Comparison of ENCODE assay signal across 9 cellular contexts in genomic region chr3:141366285-141367037, GRCh38. TPM values are rescaled to one million over a fixed set of nuclear protein-coding genes. Genes with fewer than 3 reads are reported as not detected.
DNase-seq lines count a peak whose midpoint lies in the region; ATAC-seq and TF ChIP-seq lines count a peak whose summit lies in the region.
"Had no signal": no experiment of that assay in that cellular context is flagged by ENCODE, and none has a peak within 500 bp of the region (broad histone marks: within the 10 kb centered on the region; RNA-seq: fewer than 3 reads in every experiment).

No MANE protein-coding gene starts in this region.

- peaks cover 4% of the 10 kb centered on the region for H3K27me3 Mint-ChIP-seq in stimulated activated naive CD8-positive, alpha-beta T cell treated with anti-CD3 and anti-CD28 coated beads, Interleukin-15, Interleukin-2, amounts not matched to agents 100 ng/mL and 50 ng/mL, for 24 hours

- no peak overlapping the region for H3K4me3 Mint-ChIP-seq in stimulated activated naive CD8-positive, alpha-beta T cell treated with anti-CD3 and anti-CD28 coated beads, Interleukin-15, Interleukin-2, amounts not matched to agents 100 ng/mL and 50 ng/mL, for 24 hours
- H3K4me3 Mint-ChIP-seq: activated naive CD8-positive, alpha-beta T cell treated with anti-CD3 and anti-CD28 coated beads, Interleukin-2, amount 10 ng/mL, durations not matched to agents 7 days and 5 days had no signal

- DNase-seq in stimulated activated naive CD8-positive, alpha-beta T cell treated with anti-CD3 and anti-CD28 coated beads, Interleukin-15, Interleukin-2, amounts not matched to agents 100 U/mL and 50 U/mL, for 24 hours, result no peak
- peak in 2 of 3 donors; percentile 38 to 61 for DNase-seq in mucosa of descending colon
- DNase-seq in NCI-H82 treated with DMSO at 0.1 percent for 48 hours (lab: John Stamatoyannopoulos, UW; ENCODE audit: unreplicated experiment), result no peak
- DNase-seq in NCI-H2107 treated with DMSO at 0.1 percent for 48 hours (lab: John Stamatoyannopoulos, UW; ENCODE audit: unreplicated experiment), result no peak
- DNase-seq: activated naive CD8-positive, alpha-beta T cell treated with anti-CD3 and anti-CD28 coated beads, Interleukin-2, amount 10 ng/mL, durations not matched to agents 7 days and 5 days had no signal

- no peaks in the 10 kb centered on the region for H3K36me3 Mint-ChIP-seq in stimulated activated naive CD8-positive, alpha-beta T cell treated with anti-CD3 and anti-CD28 coated beads, Interleukin-15, Interleukin-2, amounts not matched to agents 100 ng/mL and 50 ng/mL, for 24 hours (ENCODE audit: low read depth)

- peaks cover 26% of the 10 kb centered on the region for H3K4me1 Mint-ChIP-seq in stimulated activated naive CD8-positive, alpha-beta T cell treated with anti-CD3 and anti-CD28 coated beads, Interleukin-15, Interleukin-2, amounts not matched to agents 100 ng/mL and 50 ng/mL, for 24 hours (ENCODE audit: low read depth)

- H3K27ac Mint-ChIP-seq in stimulated activated naive CD8-positive, alpha-beta T cell treated with anti-CD3 and anti-CD28 coated beads, Interleukin-15, Interleukin-2, amounts not matched to agents 100 ng/mL and 50 ng/mL, for 24 hours, result peak overlapping the region; percentile 47
- H3K27ac Mint-ChIP-seq: activated naive CD8-positive, alpha-beta T cell treated with anti-CD3 and anti-CD28 coated beads, Interleukin-2, amount 10 ng/mL, durations not matched to agents 7 days and 5 days had no signal

- H3K27ac ChIP-seq in cingulate gyrus (ENCODE audit: low read depth, low read length), result peak overlapping the region; percentile 96

- H3K36me3 ChIP-seq in mucosa of descending colon (ENCODE audit: low read depth), result no peaks in the 10 kb centered on the region

- ATAC-seq in stimulated activated naive CD8-positive, alpha-beta T cell treated with anti-CD3 and anti-CD28 coated beads, Interleukin-15, Interleukin-2, amounts not matched to agents 100 U/mL and 50 U/mL, for 24 hours, result no peak
- ATAC-seq in mucosa of descending colon (peak; percentile 42), HG03139 (IDR thresholded peaks at IDR 0.05; ENCODE audit: unreplicated experiment) (no peak), GM19467 (IDR thresholded peaks at IDR 0.05; ENCODE audit: unreplicated experiment) (no peak)

- H3K4me3 ChIP-seq in mucosa of descending colon, result no peak overlapping the region

- no peaks in the 10 kb centered on the region for H3K9me3 ChIP-seq in mucosa of descending colon

- intact Hi-C loops in mucosa of descending colon (cut with DNase I, micrococcal nuclease), result no loop called here

- no peak for TF ChIP-seq CTCF in mucosa of descending colon (IDR thresholded peaks at IDR 0.05)

- peaks cover 32% of the 10 kb centered on the region for H3K4me1 ChIP-seq in mucosa of descending colon (ENCODE audit: low read depth)

- H3K9me3 Mint-ChIP-seq in stimulated activated naive CD8-positive, alpha-beta T cell treated with anti-CD3 and anti-CD28 coated beads, Interleukin-15, Interleukin-2, amounts not matched to agents 100 ng/mL and 50 ng/mL, for 24 hours, result no peaks in the 10 kb centered on the region

RNA-seq across cellular contexts. Expression of gene ZBTB38, which starts 1.8 kb away (rescaled TPM):
- 100 to 1,000 TPM in 2 of 3 donors, 10 to 100 TPM in 1; 96.0 to 153 (median 144) TPM for total RNA-seq in mucosa of descending colon

Comparison
In these comparisons a context has a peak if more than half of its experiments do, and no peak if none do; other contexts are left out.
1. DNase-seq: peak in mucosa of descending colon (2 of 3); none in stimulated activated naive CD8-positive, alpha-beta T cell treated with anti-CD3 and anti-CD28 coated beads, Interleukin-15, Interleukin-2, amounts not matched to agents 100 U/mL and 50 U/mL, for 24 hours (single experiment), NCI-H82 treated with DMSO at 0.1 percent for 48 hours (single experiment) and NCI-H2107 treated with DMSO at 0.1 percent for 48 hours (single experiment).